In the genomic region with DNA sequence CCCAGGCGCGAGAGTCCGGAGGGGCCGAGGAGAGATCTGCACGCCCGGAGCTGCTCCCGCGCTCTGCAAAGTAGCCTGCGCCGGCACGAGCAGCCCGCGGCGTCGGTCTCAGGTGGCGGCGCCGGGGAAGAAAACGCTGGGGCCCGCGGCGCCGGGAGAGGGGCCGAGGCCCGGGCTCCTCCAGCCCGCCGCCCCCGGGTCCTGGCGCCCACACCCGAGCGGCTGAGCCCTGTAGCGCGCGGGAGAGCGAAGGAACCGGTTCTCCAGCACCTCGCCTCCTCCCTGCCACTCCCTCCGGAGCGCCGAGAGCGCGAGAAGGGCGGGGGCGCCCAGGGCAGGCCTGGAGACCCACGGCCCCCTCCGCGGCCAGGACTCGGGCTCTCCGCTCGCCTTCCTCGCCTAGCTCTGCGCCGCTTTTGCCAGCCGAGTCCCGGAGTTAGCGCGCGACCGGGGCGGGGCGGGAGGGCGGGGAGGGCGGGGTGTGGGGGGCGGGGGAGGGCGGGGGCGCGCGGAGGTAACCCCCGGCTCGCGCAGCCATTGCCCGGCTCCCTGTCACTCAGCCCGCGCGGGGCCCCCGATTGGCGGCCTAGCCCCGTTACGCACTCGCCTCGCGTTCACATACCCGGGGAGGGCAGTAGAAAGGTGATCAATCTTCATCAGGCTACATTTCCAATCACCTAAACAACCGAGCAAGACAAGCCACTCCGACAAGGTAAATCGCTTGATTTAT, we compare ENCODE assay signal across 8 cellular contexts. TPM values are rescaled to one million over a fixed set of nuclear protein-coding genes. Genes with fewer than 3 reads are reported as not detected.
DNase-seq lines count a peak whose midpoint lies in the region; ATAC-seq and TF ChIP-seq lines count a peak whose summit lies in the region.

Gene OTX1, plus strand, starts transcription at position 645 of the 730 bp plus-strand sequence. CDS start 2,161 bp downstream, outside the sequence.

- H3K4me1 Mint-ChIP-seq in natural killer cell treated with Interleukin-12 subunit alpha and Interleukin-12 subunit beta and Interleukin-15 and Interleukin-18, amount 100 ng/mL, for 72 hours (ENCODE audit: low read depth in 2 of 2) = peaks cover 22 to 35% of the 10 kb centered on the region in 2 donors

- TF ChIP-seq POLR2A in vagina (IDR thresholded peaks at IDR 0.05) = no peak

- no peaks in the 10 kb centered on the region for H3K9me3 ChIP-seq in vagina

- TF ChIP-seq CTCF in vagina (IDR thresholded peaks at IDR 0.05) = no peak

- H3K9me3 Mint-ChIP-seq in natural killer cell treated with Interleukin-12 subunit alpha and Interleukin-12 subunit beta and Interleukin-15 and Interleukin-18, amount 100 ng/mL, for 72 hours = no peaks in the 10 kb centered on the region

- ATAC-seq in GM19395 (IDR thresholded peaks at IDR 0.05; ENCODE audit: unreplicated experiment) = peak; percentile 75
- ATAC-seq in HG03432 (IDR thresholded peaks at IDR 0.05; ENCODE audit: unreplicated experiment) = peak; percentile 87
- ATAC-seq in esophagus mucosa = peak; percentile 89
- ATAC-seq in natural killer cell treated with Interleukin-12 subunit alpha and Interleukin-12 subunit beta and Interleukin-15 and Interleukin-18, amount 100 ng/mL, for 72 hours = peak; percentile 75 to 84

- H3K27me3 Mint-ChIP-seq in natural killer cell treated with Interleukin-12 subunit alpha and Interleukin-12 subunit beta and Interleukin-15 and Interleukin-18, amount 100 ng/mL, for 72 hours = peaks cover 61 to 77% of the 10 kb centered on the region in 2 donors

- H3K36me3 Mint-ChIP-seq in natural killer cell treated with Interleukin-12 subunit alpha and Interleukin-12 subunit beta and Interleukin-15 and Interleukin-18, amount 100 ng/mL, for 72 hours = peaks cover 14% of the 10 kb centered on the region

- peak within 1 kb of the TSS; percentile 42 to 59 for H3K4me3 ChIP-seq in vagina

- intact Hi-C loops in vagina (cut with DNase I) = no loop called here

- peaks cover 0 to 8% of the 10 kb centered on the region in 2 donors for H3K36me3 ChIP-seq in vagina

- H3K4me3 Mint-ChIP-seq in natural killer cell treated with Interleukin-12 subunit alpha and Interleukin-12 subunit beta and Interleukin-15 and Interleukin-18, amount 100 ng/mL, for 72 hours = peak within 1 kb of the TSS; percentile 84

- H3K27ac Mint-ChIP-seq in natural killer cell treated with Interleukin-12 subunit alpha and Interleukin-12 subunit beta and Interleukin-15 and Interleukin-18, amount 100 ng/mL, for 72 hours = no peak within 1 kb of the TSS

- H3K27ac ChIP-seq in vagina = no peak within 1 kb of the TSS

- DNase-seq in D341Med (ENCODE audit: low spot score) (peak; percentile 90), NCI-H226 (peak; percentile 84), vagina (ENCODE audit: extremely low spot score in 2 of 2) (no peak)
- peak; percentile 36 for DNase-seq in activated CD4-positive, CD25-positive, alpha-beta regulatory T cell treated with anti-CD3 and anti-CD28 coated beads, Interleukin-2, amount 50 U/mL, for 72 hours
- DNase-seq in natural killer cell treated with Interleukin-12 subunit alpha and Interleukin-12 subunit beta and Interleukin-15 and Interleukin-18, amount 100 ng/mL, for 72 hours (ENCODE audit: low spot score) = no peak

- peaks cover 6% of the 10 kb centered on the region for H3K27me3 ChIP-seq in vagina

- peaks cover 51% of the 10 kb centered on the region for H3K4me1 ChIP-seq in vagina

RNA-seq across cellular contexts. Expression of gene OTX1, which starts in this region (rescaled TPM):
- 1.8 TPM for total RNA-seq in esophagus mucosa
- total RNA-seq in natural killer cell treated with Interleukin-12 subunit alpha and Interleukin-12 subunit beta and Interleukin-15 and Interleukin-18, amount 100 ng/mL, for 72 hours = under 1 TPM in 1 of 2 donors, not detected in 1; 0.75 TPM
- not detected for total RNA-seq in vagina

Comparison
In these comparisons a context has a peak if more than half of its experiments do, and no peak if none do; other contexts are left out.
1. Peak in ATAC-seq in natural killer cell treated with Interleukin-12 subunit alpha and Interleukin-12 subunit beta and Interleukin-15 and Interleukin-18, amount 100 ng/mL, for 72 hours; RNA of the gene not detected or under 1 TPM.
2. DNase-seq: peak in D341Med (single experiment), NCI-H226 (single experiment) and activated CD4-positive, CD25-positive, alpha-beta regulatory T cell treated with anti-CD3 and anti-CD28 coated beads, Interleukin-2, amount 50 U/mL, for 72 hours (single experiment); none in natural killer cell treated with Interleukin-12 subunit alpha and Interleukin-12 subunit beta and Interleukin-15 and Interleukin-18, amount 100 ng/mL, for 72 hours (single experiment) and vagina (0 of 2).
3. Peak in every context shown above with its lines, with median percentiles within 50 percentile points of each other: ATAC-seq.